In genomic region chr21:25979845-25980433, GRCh38 we compare ENCODE assay signal across 24 cellular contexts.
DNase-seq lines count a peak whose midpoint lies in the region; TF ChIP-seq lines count a peak whose summit lies in the region.
"Had no signal": no experiment of that assay in that cellular context is flagged by ENCODE, and none has a peak within 500 bp of the region (broad histone marks: within the 10 kb centered on the region; RNA-seq: fewer than 3 reads in every experiment).

No MANE protein-coding gene starts in this region.

- H4K5ac ChIP-seq in H9 (ENCODE audit: insufficient read length, low read depth, low read length) = no peak overlapping the region

- H2AFZ ChIP-seq in H9 (ENCODE audit: low read length) = no peak overlapping the region
- H2AFZ ChIP-seq: GM23248, neural progenitor cell had no signal

- no peak for TF ChIP-seq CTCF in H9 (conservative IDR thresholded peaks at IDR 0.05)
- TF ChIP-seq CTCF in progenitor cell of endocrine pancreas (IDR thresholded peaks at IDR 0.05; ENCODE audit: unreplicated experiment) = no peak

- H3K4me3 Mint-ChIP-seq in H9 (no peak overlapping the region), progenitor cell of endocrine pancreas (ENCODE audit: low read depth) (no peak overlapping the region)
- H3K4me3 Mint-ChIP-seq: CD4-positive, alpha-beta memory T cell; neural progenitor cell had no signal

- H3K23ac ChIP-seq in H9 (ENCODE audit: insufficient read length, low read depth, low read length) = no peak overlapping the region

- H3K79me1 ChIP-seq in H9 (ENCODE audit: insufficient read depth, low read depth, low read length, poor library complexity, severe bottlenecking) = no peaks in the 10 kb centered on the region

- no peaks in the 10 kb centered on the region for H3K27me3 Mint-ChIP-seq in H9 (ENCODE audit: low read depth)
- H3K27me3 Mint-ChIP-seq in progenitor cell of endocrine pancreas = no peaks in the 10 kb centered on the region
- H3K27me3 Mint-ChIP-seq: CD4-positive, alpha-beta memory T cell had no signal

- H3K79me2 ChIP-seq in H9 (ENCODE audit: insufficient read depth, low read length) = peaks cover 2% of the 10 kb centered on the region; the same call in 1 of the 2 replicates

- H2AK5ac ChIP-seq in H9 (ENCODE audit: insufficient read length, low read length) = no peak overlapping the region

- H3K4me1 Mint-ChIP-seq in H9 = peaks cover 13 to 15% of the 10 kb centered on the region in 2 experiments
- H3K4me1 Mint-ChIP-seq in progenitor cell of endocrine pancreas (ENCODE audit: low read depth) = peaks cover 10% of the 10 kb centered on the region
- H3K4me1 Mint-ChIP-seq: neural progenitor cell had no signal

- DNase-seq in NCI-H748 (lab: John Stamatoyannopoulos, UW; ENCODE audit: unreplicated experiment) (peak; percentile 5), NCI-H748 treated with DMSO at 0.1 percent for 48 hours (lab: John Stamatoyannopoulos, UW) (no peak), H9 (no peak), caudate nucleus (lab: John Stamatoyannopoulos, UW) (peak in 11 of 61 donors; percentile 8 to 52 (median 36)), progenitor cell of endocrine pancreas (ENCODE audit: low spot score, unreplicated experiment) (no peak), T1000 (lab: John Stamatoyannopoulos, UW) (no peak), hypothalamus (lab: John Stamatoyannopoulos, UW) (no peak), hippocampal formation (lab: John Stamatoyannopoulos, UW) (no peak)
- DNase-seq: activated CD4-positive, alpha-beta T cell treated with anti-CD3 and anti-CD28 coated beads, Interleukin-2, amount 50 U/mL, for 1 hour; activated T-cell treated with anti-CD3 and anti-CD28 coated beads for 4 hours; adrenal gland; AML-193; CD4-positive, alpha-beta memory T cell; glutamatergic neuron; GM23248; KBM-7; kidney glomerular epithelial cell; NCI-H1436; NCI-H2171 treated with DMSO at 0.1 percent for 48 hours; NCI-H526; SJCRH30; stimulated activated CD4-positive, alpha-beta T cell treated with anti-CD3 and anti-CD28 coated beads, Interleukin-15, amount 100 ng/mL, for 24 hours; T-helper 1 cell had no signal

- no peaks in the 10 kb centered on the region for H3K27me3 ChIP-seq in H9 (ENCODE audit: insufficient read depth, low read length)
- H3K27me3 ChIP-seq: adrenal gland, neural progenitor cell, SJCRH30 had no signal

- H4K20me1 ChIP-seq in H9 (ENCODE audit: control insufficient read depth, insufficient read depth, insufficient read length) = no peaks in the 10 kb centered on the region

- no peak overlapping the region for H2BK20ac ChIP-seq in H9 (ENCODE audit: low read depth, low read length, poor library complexity, severe bottlenecking)

- no peak overlapping the region for H3K18ac ChIP-seq in H9 (ENCODE audit: insufficient read length, low read depth, low read length)

- no peak overlapping the region for H3T11ph ChIP-seq in H9 (ENCODE audit: low read length)

- H3K9me3 Mint-ChIP-seq in H9 (no peaks in the 10 kb centered on the region), progenitor cell of endocrine pancreas (ENCODE audit: low read depth) (no peaks in the 10 kb centered on the region)
- H3K9me3 Mint-ChIP-seq: CD4-positive, alpha-beta memory T cell; neural progenitor cell had no signal

- WGBS in H9 (ENCODE audit: extremely low coverage, insufficient read length, low lambda C conversion rate) = no CpG with 5 or more reads among the region's 8 CpGs

- no peak overlapping the region for H3K9ac ChIP-seq in H9 (ENCODE audit: extremely low read depth, insufficient read length, low read length)
- H3K9ac ChIP-seq: GM23248, neural progenitor cell had no signal

- H3K4me1 ChIP-seq in H9 (ENCODE audit: insufficient read depth, low read length) = peaks cover 2% of the 10 kb centered on the region; the same call in 1 of the 2 replicates
- H3K4me1 ChIP-seq: SJCRH30 had no signal

- H3K4me2 ChIP-seq in H9 (ENCODE audit: insufficient read depth, insufficient read length, low read length) = no peak overlapping the region
- H3K4me2 ChIP-seq: neural progenitor cell had no signal

- H3K27ac ChIP-seq in H9 (ENCODE audit: insufficient read length, low read depth, low read length) = no peak overlapping the region
- H3K27ac ChIP-seq in caudate nucleus (ENCODE audit: low read depth, low read length) = peak overlapping the region; percentile 71
- H3K27ac ChIP-seq: GM23248, neural progenitor cell, SJCRH30 had no signal

- no peak overlapping the region for H2BK120ac ChIP-seq in H9 (ENCODE audit: low read depth, low read length, poor library complexity, severe bottlenecking)

- H3K56ac ChIP-seq in H9 (ENCODE audit: insufficient read length, low read depth, low read length) = no peak overlapping the region

- no peak overlapping the region for H4K91ac ChIP-seq in H9 (ENCODE audit: insufficient read length, low read depth, low read length)

- no peak overlapping the region for H2BK12ac ChIP-seq in H9 (ENCODE audit: insufficient read length, low read depth, low read length)

- no peak overlapping the region for H2BK5ac ChIP-seq in H9 (ENCODE audit: insufficient read length, low read length)

- H3K4ac ChIP-seq in H9 (ENCODE audit: low read depth, low read length) = no peak overlapping the region

- H3K23me2 ChIP-seq in H9 (ENCODE audit: insufficient read length, low read depth, low read length, poor library complexity, severe bottlenecking) = no peaks in the 10 kb centered on the region

- H3K27ac Mint-ChIP-seq in H9 (peak overlapping the region in 2 of 3 experiments; percentile 19 to 39; a peak in 4 of 7 replicates), progenitor cell of endocrine pancreas (peak overlapping the region; percentile 2)
- H3K27ac Mint-ChIP-seq: neural progenitor cell had no signal

- H3K36me3 Mint-ChIP-seq in H9 (ENCODE audit: insufficient read depth in 1 of 3, low read depth in 3 of 3) (peaks cover 43 to 66% (median 60%) of the 10 kb centered on the region in 3 experiments; a peak in 6 of 7 replicates), progenitor cell of endocrine pancreas (ENCODE audit: insufficient read depth) (peaks cover 38% of the 10 kb centered on the region)

- no peaks in the 10 kb centered on the region for H3K9me3 ChIP-seq in H9 (ENCODE audit: control insufficient read depth, low read depth, low read length)
- H3K9me3 ChIP-seq: adrenal gland, SJCRH30 had no signal

- no peak overlapping the region for H3K14ac ChIP-seq in H9 (ENCODE audit: insufficient read depth, low read length)

- H2BK15ac ChIP-seq in H9 (ENCODE audit: low read depth, low read length) = no peak overlapping the region

- no peak overlapping the region for H4K8ac ChIP-seq in H9 (replicated peaks; ENCODE audit: insufficient read length, low read depth, low read length)
